ENCODE assay signal across 8 cellular contexts in genomic region chr17:79728169-79728907, GRCh38. TPM values are rescaled to one million over a fixed set of nuclear protein-coding genes. Genes with fewer than 3 reads are reported as not detected.
DNase-seq lines count a peak whose midpoint lies in the region; ATAC-seq and TF ChIP-seq lines count a peak whose summit lies in the region.

No MANE protein-coding gene starts in this region.

- TF ChIP-seq CTCF in HEK293 (tag by site-specific recombination; IDR thresholded peaks at IDR 0.05) (no peak), colonic mucosa (IDR thresholded peaks at IDR 0.05) (no peak)

- ATAC-seq in left lobe of liver (peak; percentile 64), HG02938 (IDR thresholded peaks at IDR 0.05; ENCODE audit: unreplicated experiment) (no peak)

- POLR2A ChIA-PET in HEK293 (lab: Yijun Ruan, JAX), result interaction anchor here (0.6 kb wide), 1 partner anchor 23 kb away, joined by 3 read pairs; no protein-coding TSS in a partner anchor

- H3K4me3 ChIP-seq in HEK293 (ENCODE audit: low read depth, low read length), result no peak overlapping the region
- peak overlapping the region; percentile 26 for H3K4me3 ChIP-seq in colonic mucosa

- H3K36me3 ChIP-seq in HEK293 (ENCODE audit: control insufficient read depth in 2 of 2, insufficient read depth in 1 of 2, low read length in 2 of 2) (no peaks in the 10 kb centered on the region), colonic mucosa (no peaks in the 10 kb centered on the region)

- H3K9me3 ChIP-seq in HEK293 (ENCODE audit: control insufficient read depth, insufficient read depth, low read depth, low read length) (no peaks in the 10 kb centered on the region), colonic mucosa (no peaks in the 10 kb centered on the region)

- H3K27ac ChIP-seq in HEK293 (ENCODE audit: extremely low read depth, low read depth, low read length), result no peak overlapping the region
- H3K27ac ChIP-seq in colonic mucosa, result no peak overlapping the region

- no peaks in the 10 kb centered on the region for H3K4me1 ChIP-seq in HEK293 (ENCODE audit: control insufficient read depth, insufficient read depth, low read length)
- H3K4me1 ChIP-seq in colonic mucosa, result no peaks in the 10 kb centered on the region

- intact Hi-C loops in colonic mucosa (cut with DNase I), result no loop called here

- H3K27me3 ChIP-seq in colonic mucosa, result no peaks in the 10 kb centered on the region

- DNase-seq in CD1c-positive myeloid dendritic cell (ENCODE audit: extremely low spot score), result peak; percentile 95
- peak; percentile 73 for DNase-seq in NCI-H226
- peak; percentile 90 for DNase-seq in activated CD4-positive, alpha-beta T cell treated with anti-CD3 and anti-CD28 coated beads for 48 hours
- DNase-seq in colonic mucosa, result peak; percentile 88
- peak; percentile 88 for DNase-seq in left lobe of liver (ENCODE audit: low spot score)
- DNase-seq in stimulated activated CD4-positive, alpha-beta T cell treated with anti-CD3 and anti-CD28 coated beads, Interleukin-2, amount 100 ng/mL, for 24 hours, result peak; percentile 80 to 82

- no peak overlapping the region for H3K9ac ChIP-seq in colonic mucosa (ENCODE audit: low read depth in 2 of 2, low read length in 2 of 2)

- CTCF ChIA-PET in HEK293 (lab: Yijun Ruan, JAX), result interaction anchor here (0.6 to 3.9 kb wide), 5 partner anchors 13 to 116 kb away, joined by 3 to 31 read pairs (median 4); no protein-coding TSS in a partner anchor

TF ChIP-seq in HEK293, 187 proteins besides CTCF, POLR2A, EP300 and RAD21:
- TF ChIP-seq ZNF791 (tag by site-specific recombination; IDR thresholded peaks at IDR 0.05) (no peak), ZNF350 (tag by site-specific recombination; IDR thresholded peaks at IDR 0.05) (no peak), ZNF768 (tag by site-specific recombination; IDR thresholded peaks at IDR 0.05) (no peak), ZNF157 (tag by site-specific recombination; IDR thresholded peaks at IDR 0.05) (no peak), ZNF433 (tag by site-specific recombination; IDR thresholded peaks at IDR 0.05; ENCODE audit: low read depth) (no peak), ZNF677 (tag by site-specific recombination; IDR thresholded peaks at IDR 0.05) (no peak), ZBTB21 (tag by site-specific recombination; IDR thresholded peaks at IDR 0.05) (no peak), ZNF26 (tag by site-specific recombination; IDR thresholded peaks at IDR 0.05) (no peak), GFI1B (tag by site-specific recombination; IDR thresholded peaks at IDR 0.05) (no peak), ZNF335 (tag by site-specific recombination; conservative IDR thresholded peaks at IDR 0.05) (peak; percentile 89), ZNF701 (tag by site-specific recombination; IDR thresholded peaks at IDR 0.05) (no peak), ZNF391 (tag by site-specific recombination; IDR thresholded peaks at IDR 0.05; ENCODE audit: borderline replicate concordance, low read depth) (no peak), ZNF76 (tag by site-specific recombination; IDR thresholded peaks at IDR 0.05; ENCODE audit: borderline replicate concordance, low read depth) (peak; percentile 87), SP2 (tag by site-specific recombination; IDR thresholded peaks at IDR 0.05) (peak; percentile 21; the same call in 1 of the 2 replicates), YY1 (tag by site-specific recombination; IDR thresholded peaks at IDR 0.05) (peak; percentile 76), ZNF239 (tag by site-specific recombination; IDR thresholded peaks at IDR 0.05) (no peak), ZNF707 (tag by site-specific recombination; IDR thresholded peaks at IDR 0.05) (no peak)
- TF ChIP-seq, protein P1, sequence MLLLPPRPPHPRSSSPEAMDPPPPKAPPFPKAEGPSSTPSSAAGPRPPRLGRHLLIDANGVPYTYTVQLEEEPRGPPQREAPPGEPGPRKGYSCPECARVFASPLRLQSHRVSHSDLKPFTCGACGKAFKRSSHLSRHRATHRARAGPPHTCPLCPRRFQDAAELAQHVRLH (tag by site-specific recombination; IDR thresholded peaks at IDR 0.05), result no peak
- TF ChIP-seq, protein P2, sequence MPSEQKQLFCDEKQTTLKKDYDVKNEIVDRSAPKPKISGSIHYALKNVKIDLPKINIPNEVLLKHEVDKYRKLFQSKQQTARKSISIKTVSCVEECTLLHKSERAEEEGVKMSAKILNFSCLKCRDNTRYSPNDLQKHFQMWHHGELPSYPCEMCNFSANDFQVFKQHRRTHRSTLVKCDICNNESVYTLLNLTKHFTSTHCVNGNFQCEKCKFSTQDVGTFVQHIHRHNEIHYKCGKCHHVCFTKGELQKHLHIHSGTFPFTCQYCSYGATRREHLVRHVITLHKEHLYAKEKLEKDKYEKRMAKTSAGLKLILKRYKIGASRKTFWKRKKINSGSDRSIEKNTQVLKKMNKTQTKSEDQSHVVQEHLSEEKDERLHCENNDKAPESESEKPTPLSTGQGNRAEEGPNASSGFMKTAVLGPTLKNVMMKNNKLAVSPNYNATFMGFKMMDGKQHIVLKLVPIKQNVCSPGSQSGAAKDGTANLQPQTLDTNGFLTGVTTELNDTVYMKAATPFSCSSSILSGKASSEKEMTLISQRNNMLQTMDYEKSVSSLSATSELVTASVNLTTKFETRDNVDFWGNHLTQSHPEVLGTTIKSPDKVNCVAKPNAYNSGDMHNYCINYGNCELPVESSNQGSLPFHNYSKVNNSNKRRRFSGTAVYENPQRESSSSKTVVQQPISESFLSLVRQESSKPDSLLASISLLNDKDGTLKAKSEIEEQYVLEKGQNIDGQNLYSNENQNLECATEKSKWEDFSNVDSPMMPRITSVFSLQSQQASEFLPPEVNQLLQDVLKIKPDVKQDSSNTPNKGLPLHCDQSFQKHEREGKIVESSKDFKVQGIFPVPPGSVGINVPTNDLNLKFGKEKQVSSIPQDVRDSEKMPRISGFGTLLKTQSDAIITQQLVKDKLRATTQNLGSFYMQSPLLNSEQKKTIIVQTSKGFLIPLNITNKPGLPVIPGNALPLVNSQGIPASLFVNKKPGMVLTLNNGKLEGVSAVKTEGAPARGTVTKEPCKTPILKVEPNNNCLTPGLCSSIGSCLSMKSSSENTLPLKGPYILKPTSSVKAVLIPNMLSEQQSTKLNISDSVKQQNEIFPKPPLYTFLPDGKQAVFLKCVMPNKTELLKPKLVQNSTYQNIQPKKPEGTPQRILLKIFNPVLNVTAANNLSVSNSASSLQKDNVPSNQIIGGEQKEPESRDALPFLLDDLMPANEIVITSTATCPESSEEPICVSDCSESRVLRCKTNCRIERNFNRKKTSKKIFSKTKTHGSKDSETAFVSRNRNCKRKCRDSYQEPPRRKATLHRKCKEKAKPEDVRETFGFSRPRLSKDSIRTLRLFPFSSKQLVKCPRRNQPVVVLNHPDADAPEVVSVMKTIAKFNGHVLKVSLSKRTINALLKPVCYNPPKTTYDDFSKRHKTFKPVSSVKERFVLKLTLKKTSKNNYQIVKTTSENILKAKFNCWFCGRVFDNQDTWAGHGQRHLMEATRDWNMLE (tag by site-specific recombination; conservative IDR thresholded peaks at IDR 0.05; ENCODE audit: low read depth), result peak; percentile 41; the same call in 1 of the 2 replicates

RNA-seq across cellular contexts. Expression of gene ENPP7, which starts 2.4 kb away (rescaled TPM):
- not detected for total RNA-seq in colonic mucosa
- 2.9 TPM for total RNA-seq in left lobe of liver

RNA-seq across cellular contexts. Expression of gene CBX2, which starts 49.6 kb away (rescaled TPM):
- total RNA-seq in colonic mucosa, result 1 to 10 TPM; 2.1 to 4.0 TPM
- 0.75 TPM for total RNA-seq in left lobe of liver
